1 cellular context compared by ENCODE assay signal in the genomic region with DNA sequence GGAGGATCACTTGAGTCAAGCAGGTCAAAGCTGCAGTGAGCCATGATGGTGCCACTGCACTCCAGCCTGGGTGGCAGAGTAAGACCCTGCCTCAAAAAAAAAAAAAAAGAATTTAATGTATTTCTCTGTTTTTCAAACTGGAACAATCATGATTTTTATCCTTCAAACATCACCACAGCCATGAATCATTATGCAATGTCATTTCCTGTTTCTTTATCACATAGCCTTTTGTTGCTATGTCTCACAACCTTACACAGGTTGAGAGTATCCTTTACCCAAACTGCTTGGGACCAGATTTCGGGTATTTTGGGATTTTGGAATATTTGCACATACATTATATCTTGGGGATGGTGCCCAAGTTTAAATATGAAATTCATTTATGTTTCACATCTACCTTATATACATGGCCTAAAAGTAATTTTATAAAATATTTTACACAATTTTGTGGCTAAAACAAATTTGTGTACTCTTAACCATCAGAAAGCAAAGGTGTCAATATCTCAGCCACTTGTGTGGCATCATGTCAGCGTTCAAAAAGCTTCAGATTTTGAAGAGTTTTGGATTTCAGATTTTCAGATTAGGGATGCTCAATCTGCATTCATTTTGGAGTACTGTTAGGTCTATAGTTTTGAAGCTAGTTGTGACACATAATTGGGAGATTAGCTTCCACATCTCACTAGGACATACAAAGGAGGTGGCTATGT.
TF ChIP-seq lines count a peak whose summit lies in the region.

No MANE protein-coding gene starts in this region.

TF ChIP-seq in K562, 482 proteins besides CTCF, POLR2A, EP300 and RAD21 (continued from another document and continues in another):
- TF ChIP-seq, protein P1, sequence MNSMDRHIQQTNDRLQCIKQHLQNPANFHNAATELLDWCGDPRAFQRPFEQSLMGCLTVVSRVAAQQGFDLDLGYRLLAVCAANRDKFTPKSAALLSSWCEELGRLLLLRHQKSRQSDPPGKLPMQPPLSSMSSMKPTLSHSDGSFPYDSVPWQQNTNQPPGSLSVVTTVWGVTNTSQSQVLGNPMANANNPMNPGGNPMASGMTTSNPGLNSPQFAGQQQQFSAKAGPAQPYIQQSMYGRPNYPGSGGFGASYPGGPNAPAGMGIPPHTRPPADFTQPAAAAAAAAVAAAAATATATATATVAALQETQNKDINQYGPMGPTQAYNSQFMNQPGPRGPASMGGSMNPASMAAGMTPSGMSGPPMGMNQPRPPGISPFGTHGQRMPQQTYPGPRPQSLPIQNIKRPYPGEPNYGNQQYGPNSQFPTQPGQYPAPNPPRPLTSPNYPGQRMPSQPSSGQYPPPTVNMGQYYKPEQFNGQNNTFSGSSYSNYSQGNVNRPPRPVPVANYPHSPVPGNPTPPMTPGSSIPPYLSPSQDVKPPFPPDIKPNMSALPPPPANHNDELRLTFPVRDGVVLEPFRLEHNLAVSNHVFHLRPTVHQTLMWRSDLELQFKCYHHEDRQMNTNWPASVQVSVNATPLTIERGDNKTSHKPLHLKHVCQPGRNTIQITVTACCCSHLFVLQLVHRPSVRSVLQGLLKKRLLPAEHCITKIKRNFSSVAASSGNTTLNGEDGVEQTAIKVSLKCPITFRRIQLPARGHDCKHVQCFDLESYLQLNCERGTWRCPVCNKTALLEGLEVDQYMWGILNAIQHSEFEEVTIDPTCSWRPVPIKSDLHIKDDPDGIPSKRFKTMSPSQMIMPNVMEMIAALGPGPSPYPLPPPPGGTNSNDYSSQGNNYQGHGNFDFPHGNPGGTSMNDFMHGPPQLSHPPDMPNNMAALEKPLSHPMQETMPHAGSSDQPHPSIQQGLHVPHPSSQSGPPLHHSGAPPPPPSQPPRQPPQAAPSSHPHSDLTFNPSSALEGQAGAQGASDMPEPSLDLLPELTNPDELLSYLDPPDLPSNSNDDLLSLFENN (IDR thresholded peaks at IDR 0.05; ENCODE audit: low read depth in 2 of 2, low read length in 2 of 2) = no peak
- TF ChIP-seq CBX1 (IDR thresholded peaks at IDR 0.05; ENCODE audit: low read depth) = no peak
- TF ChIP-seq HNRNPUL1 (IDR thresholded peaks at IDR 0.05; ENCODE audit: low read length) = no peak
- no peak for TF ChIP-seq FOS (IDR thresholded peaks at IDR 0.05; ENCODE audit: extremely low read depth, insufficient read length)
- TF ChIP-seq ATF7 (IDR thresholded peaks at IDR 0.05) = no peak
- TF ChIP-seq ZBTB49 (CRISPR knock-in tag; IDR thresholded peaks at IDR 0.05; ENCODE audit: borderline replicate concordance) = no peak
- TF ChIP-seq HSF4 (CRISPR knock-in tag; IDR thresholded peaks at IDR 0.05; ENCODE audit: borderline replicate concordance) = no peak
- TF ChIP-seq U2AF2 (optimal IDR thresholded peaks at IDR 0.05; ENCODE audit: low read depth, low read length) = no peak
- peak; percentile 69 for TF ChIP-seq SOX6 (IDR thresholded peaks at IDR 0.05)
- TF ChIP-seq ZBED1 (IDR thresholded peaks at IDR 0.05) = no peak
- TF ChIP-seq HNRNPH1 (optimal IDR thresholded peaks at IDR 0.05; ENCODE audit: low read depth, low read length) = no peak
- TF ChIP-seq RFX7 (CRISPR knock-in tag; IDR thresholded peaks at IDR 0.05) = no peak
- TF ChIP-seq, protein P2, sequence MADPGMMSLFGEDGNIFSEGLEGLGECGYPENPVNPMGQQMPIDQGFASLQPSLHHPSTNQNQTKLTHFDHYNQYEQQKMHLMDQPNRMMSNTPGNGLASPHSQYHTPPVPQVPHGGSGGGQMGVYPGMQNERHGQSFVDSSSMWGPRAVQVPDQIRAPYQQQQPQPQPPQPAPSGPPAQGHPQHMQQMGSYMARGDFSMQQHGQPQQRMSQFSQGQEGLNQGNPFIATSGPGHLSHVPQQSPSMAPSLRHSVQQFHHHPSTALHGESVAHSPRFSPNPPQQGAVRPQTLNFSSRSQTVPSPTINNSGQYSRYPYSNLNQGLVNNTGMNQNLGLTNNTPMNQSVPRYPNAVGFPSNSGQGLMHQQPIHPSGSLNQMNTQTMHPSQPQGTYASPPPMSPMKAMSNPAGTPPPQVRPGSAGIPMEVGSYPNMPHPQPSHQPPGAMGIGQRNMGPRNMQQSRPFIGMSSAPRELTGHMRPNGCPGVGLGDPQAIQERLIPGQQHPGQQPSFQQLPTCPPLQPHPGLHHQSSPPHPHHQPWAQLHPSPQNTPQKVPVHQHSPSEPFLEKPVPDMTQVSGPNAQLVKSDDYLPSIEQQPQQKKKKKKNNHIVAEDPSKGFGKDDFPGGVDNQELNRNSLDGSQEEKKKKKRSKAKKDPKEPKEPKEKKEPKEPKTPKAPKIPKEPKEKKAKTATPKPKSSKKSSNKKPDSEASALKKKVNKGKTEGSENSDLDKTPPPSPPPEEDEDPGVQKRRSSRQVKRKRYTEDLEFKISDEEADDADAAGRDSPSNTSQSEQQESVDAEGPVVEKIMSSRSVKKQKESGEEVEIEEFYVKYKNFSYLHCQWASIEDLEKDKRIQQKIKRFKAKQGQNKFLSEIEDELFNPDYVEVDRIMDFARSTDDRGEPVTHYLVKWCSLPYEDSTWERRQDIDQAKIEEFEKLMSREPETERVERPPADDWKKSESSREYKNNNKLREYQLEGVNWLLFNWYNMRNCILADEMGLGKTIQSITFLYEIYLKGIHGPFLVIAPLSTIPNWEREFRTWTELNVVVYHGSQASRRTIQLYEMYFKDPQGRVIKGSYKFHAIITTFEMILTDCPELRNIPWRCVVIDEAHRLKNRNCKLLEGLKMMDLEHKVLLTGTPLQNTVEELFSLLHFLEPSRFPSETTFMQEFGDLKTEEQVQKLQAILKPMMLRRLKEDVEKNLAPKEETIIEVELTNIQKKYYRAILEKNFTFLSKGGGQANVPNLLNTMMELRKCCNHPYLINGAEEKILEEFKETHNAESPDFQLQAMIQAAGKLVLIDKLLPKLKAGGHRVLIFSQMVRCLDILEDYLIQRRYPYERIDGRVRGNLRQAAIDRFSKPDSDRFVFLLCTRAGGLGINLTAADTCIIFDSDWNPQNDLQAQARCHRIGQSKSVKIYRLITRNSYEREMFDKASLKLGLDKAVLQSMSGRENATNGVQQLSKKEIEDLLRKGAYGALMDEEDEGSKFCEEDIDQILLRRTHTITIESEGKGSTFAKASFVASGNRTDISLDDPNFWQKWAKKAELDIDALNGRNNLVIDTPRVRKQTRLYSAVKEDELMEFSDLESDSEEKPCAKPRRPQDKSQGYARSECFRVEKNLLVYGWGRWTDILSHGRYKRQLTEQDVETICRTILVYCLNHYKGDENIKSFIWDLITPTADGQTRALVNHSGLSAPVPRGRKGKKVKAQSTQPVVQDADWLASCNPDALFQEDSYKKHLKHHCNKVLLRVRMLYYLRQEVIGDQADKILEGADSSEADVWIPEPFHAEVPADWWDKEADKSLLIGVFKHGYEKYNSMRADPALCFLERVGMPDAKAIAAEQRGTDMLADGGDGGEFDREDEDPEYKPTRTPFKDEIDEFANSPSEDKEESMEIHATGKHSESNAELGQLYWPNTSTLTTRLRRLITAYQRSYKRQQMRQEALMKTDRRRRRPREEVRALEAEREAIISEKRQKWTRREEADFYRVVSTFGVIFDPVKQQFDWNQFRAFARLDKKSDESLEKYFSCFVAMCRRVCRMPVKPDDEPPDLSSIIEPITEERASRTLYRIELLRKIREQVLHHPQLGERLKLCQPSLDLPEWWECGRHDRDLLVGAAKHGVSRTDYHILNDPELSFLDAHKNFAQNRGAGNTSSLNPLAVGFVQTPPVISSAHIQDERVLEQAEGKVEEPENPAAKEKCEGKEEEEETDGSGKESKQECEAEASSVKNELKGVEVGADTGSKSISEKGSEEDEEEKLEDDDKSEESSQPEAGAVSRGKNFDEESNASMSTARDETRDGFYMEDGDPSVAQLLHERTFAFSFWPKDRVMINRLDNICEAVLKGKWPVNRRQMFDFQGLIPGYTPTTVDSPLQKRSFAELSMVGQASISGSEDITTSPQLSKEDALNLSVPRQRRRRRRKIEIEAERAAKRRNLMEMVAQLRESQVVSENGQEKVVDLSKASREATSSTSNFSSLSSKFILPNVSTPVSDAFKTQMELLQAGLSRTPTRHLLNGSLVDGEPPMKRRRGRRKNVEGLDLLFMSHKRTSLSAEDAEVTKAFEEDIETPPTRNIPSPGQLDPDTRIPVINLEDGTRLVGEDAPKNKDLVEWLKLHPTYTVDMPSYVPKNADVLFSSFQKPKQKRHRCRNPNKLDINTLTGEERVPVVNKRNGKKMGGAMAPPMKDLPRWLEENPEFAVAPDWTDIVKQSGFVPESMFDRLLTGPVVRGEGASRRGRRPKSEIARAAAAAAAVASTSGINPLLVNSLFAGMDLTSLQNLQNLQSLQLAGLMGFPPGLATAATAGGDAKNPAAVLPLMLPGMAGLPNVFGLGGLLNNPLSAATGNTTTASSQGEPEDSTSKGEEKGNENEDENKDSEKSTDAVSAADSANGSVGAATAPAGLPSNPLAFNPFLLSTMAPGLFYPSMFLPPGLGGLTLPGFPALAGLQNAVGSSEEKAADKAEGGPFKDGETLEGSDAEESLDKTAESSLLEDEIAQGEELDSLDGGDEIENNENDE (IDR thresholded peaks at IDR 0.05; ENCODE audit: low read depth, low read length) = no peak
- TF ChIP-seq POLR2AphosphoS2 (IDR thresholded peaks at IDR 0.05; ENCODE audit: low read length) = no peak
- no peak for TF ChIP-seq ZNF212 (CRISPR knock-in tag; IDR thresholded peaks at IDR 0.05)
- no peak for TF ChIP-seq MTF1 (CRISPR knock-in tag; IDR thresholded peaks at IDR 0.05; ENCODE audit: borderline replicate concordance)
- no peak for TF ChIP-seq ZNF280A (IDR thresholded peaks at IDR 0.05; ENCODE audit: low read depth, partially characterized antibody)
- TF ChIP-seq FOSL1 (tag; conservative IDR thresholded peaks at IDR 0.05) = peak; percentile 72
- no peak for TF ChIP-seq OTX1 (CRISPR knock-in tag; IDR thresholded peaks at IDR 0.05)
- TF ChIP-seq TFAM (CRISPR knock-in tag; conservative IDR thresholded peaks at IDR 0.05) = no peak
- no peak for TF ChIP-seq ZNF165 (CRISPR knock-in tag; IDR thresholded peaks at IDR 0.05; ENCODE audit: borderline replicate concordance)
- TF ChIP-seq GABPB1 (CRISPR knock-in tag; IDR thresholded peaks at IDR 0.05) = no peak
- no peak for TF ChIP-seq POLR3A (IDR thresholded peaks at IDR 0.05; ENCODE audit: borderline replicate concordance, extremely low read depth, insufficient read depth, insufficient read length)
- TF ChIP-seq SMAD3 (CRISPR knock-in tag; conservative IDR thresholded peaks at IDR 0.05) = no peak
- no peak for TF ChIP-seq TRIM25 (IDR thresholded peaks at IDR 0.05; ENCODE audit: borderline replicate concordance)
- TF ChIP-seq C11orf30 (IDR thresholded peaks at IDR 0.05; ENCODE audit: low read depth) = peak; percentile 51
- TF ChIP-seq CBX5 (IDR thresholded peaks at IDR 0.05; ENCODE audit: borderline replicate concordance, low read depth) = no peak
- no peak for TF ChIP-seq CCNT2 (IDR thresholded peaks at IDR 0.05; ENCODE audit: borderline replicate concordance, extremely low read depth, insufficient read length, low read depth, low read length)
- no peak for TF ChIP-seq HMG20A (CRISPR knock-in tag; conservative IDR thresholded peaks at IDR 0.05)
- no peak for TF ChIP-seq MYBL2 (IDR thresholded peaks at IDR 0.05; ENCODE audit: low read depth)
- TF ChIP-seq MYBL2 (CRISPR knock-in tag; IDR thresholded peaks at IDR 0.05; ENCODE audit: borderline replicate concordance) = no peak
- TF ChIP-seq MAFF (IDR thresholded peaks at IDR 0.05; ENCODE audit: low read length) = peak; percentile 25; the same call in 1 of the 2 replicates
- no peak for TF ChIP-seq SP1 (CRISPR knock-in tag; IDR thresholded peaks at IDR 0.05)
- TF ChIP-seq ARID1B (IDR thresholded peaks at IDR 0.05) = peak; percentile 37; the same call in 1 of the 2 replicates
- TF ChIP-seq KAT8 (IDR thresholded peaks at IDR 0.05; ENCODE audit: low read depth) = no peak
- no peak for TF ChIP-seq SRSF3 (IDR thresholded peaks at IDR 0.05; ENCODE audit: insufficient read depth, low read length)
- TF ChIP-seq RBM15 (IDR thresholded peaks at IDR 0.05; ENCODE audit: insufficient read depth, low read length) = no peak
- no peak for TF ChIP-seq SIN3B (IDR thresholded peaks at IDR 0.05; ENCODE audit: low read depth)
- peak; percentile 70 for TF ChIP-seq CEBPB (tag; IDR thresholded peaks at IDR 0.05)
- TF ChIP-seq MTA1 (IDR thresholded peaks at IDR 0.05; ENCODE audit: borderline replicate concordance) = no peak
- 0 out of 2 replicates have a peak, but pooled peaks have one; percentile 15 for TF ChIP-seq CXXC5 (CRISPR knock-in tag; IDR thresholded peaks at IDR 0.05)
